Comparison of ENCODE assay signal across 1 cellular context in the genomic region with DNA sequence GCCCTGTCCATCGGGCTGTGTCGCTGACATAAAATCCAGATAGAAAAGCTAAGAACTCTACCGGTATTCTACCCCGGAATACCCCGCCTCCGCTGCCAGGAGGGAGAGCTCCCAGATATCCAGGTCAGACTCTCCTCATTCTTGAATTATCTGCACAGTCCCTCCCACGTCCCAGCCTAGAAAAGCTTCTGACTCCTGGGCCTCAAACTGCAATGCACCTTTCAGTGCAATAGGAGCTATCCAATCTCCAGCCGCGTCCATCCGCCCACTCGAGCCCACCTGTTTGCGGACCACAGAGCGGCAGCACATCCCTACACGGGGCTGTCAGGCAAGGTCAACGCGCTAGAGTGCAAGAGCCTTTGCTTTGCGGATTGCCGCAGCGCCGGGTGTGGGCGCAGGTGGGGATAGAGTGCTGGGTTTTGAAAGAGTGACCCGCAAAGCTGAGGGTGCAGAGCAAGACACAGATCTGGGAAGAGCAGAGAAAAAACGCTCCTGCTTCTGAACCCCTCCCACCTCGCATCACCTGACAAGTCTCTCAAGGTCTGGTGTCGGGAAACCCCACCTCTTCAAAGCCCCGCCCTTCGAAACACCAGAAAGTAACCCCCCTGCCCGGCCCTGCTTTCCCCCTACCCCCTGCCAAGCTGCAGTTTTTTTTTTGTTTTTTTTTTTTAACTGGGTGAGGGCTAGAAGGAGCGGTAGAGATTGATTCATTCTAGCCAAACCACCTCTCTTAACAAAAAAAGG.
TF ChIP-seq lines count a peak whose summit lies in the region.

No MANE protein-coding gene starts in this region.

TF ChIP-seq in HepG2, 621 proteins besides CTCF, POLR2A, EP300 and RAD21 (continued from another document and continues in another):
- TF ChIP-seq, protein P1, sequence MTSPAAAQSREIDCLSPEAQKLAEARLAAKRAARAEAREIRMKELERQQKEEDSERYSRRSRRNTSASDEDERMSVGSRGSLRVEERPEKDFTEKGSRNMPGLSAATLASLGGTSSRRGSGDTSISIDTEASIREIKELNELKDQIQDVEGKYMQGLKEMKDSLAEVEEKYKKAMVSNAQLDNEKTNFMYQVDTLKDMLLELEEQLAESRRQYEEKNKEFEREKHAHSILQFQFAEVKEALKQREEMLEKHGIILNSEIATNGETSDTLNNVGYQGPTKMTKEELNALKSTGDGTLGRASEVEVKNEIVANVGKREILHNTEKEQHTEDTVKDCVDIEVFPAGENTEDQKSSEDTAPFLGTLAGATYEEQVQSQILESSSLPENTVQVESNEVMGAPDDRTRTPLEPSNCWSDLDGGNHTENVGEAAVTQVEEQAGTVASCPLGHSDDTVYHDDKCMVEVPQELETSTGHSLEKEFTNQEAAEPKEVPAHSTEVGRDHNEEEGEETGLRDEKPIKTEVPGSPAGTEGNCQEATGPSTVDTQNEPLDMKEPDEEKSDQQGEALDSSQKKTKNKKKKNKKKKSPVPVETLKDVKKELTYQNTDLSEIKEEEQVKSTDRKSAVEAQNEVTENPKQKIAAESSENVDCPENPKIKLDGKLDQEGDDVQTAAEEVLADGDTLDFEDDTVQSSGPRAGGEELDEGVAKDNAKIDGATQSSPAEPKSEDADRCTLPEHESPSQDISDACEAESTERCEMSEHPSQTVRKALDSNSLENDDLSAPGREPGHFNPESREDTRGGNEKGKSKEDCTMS (CRISPR knock-in tag; conservative IDR thresholded peaks at IDR 0.05): no peak
- no peak for TF ChIP-seq AGO2 (optimal IDR thresholded peaks at IDR 0.05; ENCODE audit: low read depth, low read length)
- TF ChIP-seq, protein P2, sequence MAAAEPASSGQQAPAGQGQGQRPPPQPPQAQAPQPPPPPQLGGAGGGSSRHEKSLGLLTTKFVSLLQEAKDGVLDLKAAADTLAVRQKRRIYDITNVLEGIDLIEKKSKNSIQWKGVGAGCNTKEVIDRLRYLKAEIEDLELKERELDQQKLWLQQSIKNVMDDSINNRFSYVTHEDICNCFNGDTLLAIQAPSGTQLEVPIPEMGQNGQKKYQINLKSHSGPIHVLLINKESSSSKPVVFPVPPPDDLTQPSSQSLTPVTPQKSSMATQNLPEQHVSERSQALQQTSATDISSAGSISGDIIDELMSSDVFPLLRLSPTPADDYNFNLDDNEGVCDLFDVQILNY (CRISPR knock-in tag; conservative IDR thresholded peaks at IDR 0.05): 0 out of 2 replicates have a peak, but pooled peaks have one; percentile 21
- no peak; the same call in 1 of the 2 replicates for TF ChIP-seq ZNF766 (CRISPR knock-in tag; IDR thresholded peaks at IDR 0.05; ENCODE audit: borderline replicate concordance)
- TF ChIP-seq SUZ12 (IDR thresholded peaks at IDR 0.05; ENCODE audit: low read depth, low read length): no peak
- TF ChIP-seq NR2C2 (CRISPR knock-in tag; IDR thresholded peaks at IDR 0.05; ENCODE audit: borderline replicate concordance): peak; percentile 36; the same call in 1 of the 2 replicates
- TF ChIP-seq, protein P3, sequence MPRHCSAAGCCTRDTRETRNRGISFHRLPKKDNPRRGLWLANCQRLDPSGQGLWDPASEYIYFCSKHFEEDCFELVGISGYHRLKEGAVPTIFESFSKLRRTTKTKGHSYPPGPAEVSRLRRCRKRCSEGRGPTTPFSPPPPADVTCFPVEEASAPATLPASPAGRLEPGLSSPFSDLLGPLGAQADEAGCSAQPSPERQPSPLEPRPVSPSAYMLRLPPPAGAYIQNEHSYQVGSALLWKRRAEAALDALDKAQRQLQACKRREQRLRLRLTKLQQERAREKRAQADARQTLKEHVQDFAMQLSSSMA (CRISPR knock-in tag; IDR thresholded peaks at IDR 0.05): no peak
- TF ChIP-seq MED8 (CRISPR knock-in tag; IDR thresholded peaks at IDR 0.05; ENCODE audit: insufficient replicate concordance): no peak
- TF ChIP-seq ZNF3 (CRISPR knock-in tag; IDR thresholded peaks at IDR 0.05): no peak
- no peak for TF ChIP-seq ZNF567 (CRISPR knock-in tag; IDR thresholded peaks at IDR 0.05; ENCODE audit: borderline replicate concordance)
- TF ChIP-seq, protein P4, sequence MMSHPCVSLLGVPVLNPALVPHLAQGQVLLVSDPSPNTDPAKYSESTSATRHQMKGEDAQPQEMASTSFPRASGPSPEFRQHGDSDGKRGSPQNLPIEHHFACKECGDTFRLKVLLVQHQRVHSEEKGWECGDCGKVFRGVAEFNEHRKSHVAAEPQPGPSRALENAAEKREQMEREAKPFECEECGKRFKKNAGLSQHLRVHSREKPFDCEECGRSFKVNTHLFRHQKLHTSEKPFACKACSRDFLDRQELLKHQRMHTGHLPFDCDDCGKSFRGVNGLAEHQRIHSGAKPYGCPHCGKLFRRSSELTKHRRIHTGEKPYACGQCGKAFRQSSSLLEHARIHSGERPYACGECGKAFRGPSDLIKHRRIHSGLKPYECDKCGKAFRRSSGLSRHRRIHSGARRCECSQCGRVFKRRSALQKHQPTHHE (CRISPR knock-in tag; IDR thresholded peaks at IDR 0.05; ENCODE audit: borderline replicate concordance): no peak
- TF ChIP-seq ZNF251 (CRISPR knock-in tag; IDR thresholded peaks at IDR 0.05): no peak
- TF ChIP-seq, protein P5, sequence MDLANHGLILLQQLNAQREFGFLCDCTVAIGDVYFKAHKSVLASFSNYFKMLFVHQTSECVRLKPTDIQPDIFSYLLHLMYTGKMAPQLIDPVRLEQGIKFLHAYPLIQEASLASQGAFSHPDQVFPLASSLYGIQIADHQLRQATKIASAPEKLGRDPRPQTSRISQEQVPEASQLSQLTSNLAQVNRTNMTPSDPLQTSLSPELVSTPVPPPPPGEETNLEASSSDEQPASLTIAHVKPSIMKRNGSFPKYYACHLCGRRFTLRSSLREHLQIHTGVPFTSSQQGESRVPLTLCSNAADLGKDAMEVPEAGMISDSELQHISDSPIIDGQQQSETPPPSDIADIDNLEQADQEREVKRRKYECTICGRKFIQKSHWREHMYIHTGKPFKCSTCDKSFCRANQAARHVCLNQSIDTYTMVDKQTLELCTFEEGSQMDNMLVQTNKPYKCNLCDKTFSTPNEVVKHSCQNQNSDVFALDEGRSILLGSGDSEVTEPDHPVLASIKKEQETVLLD (CRISPR knock-in tag; IDR thresholded peaks at IDR 0.05; ENCODE audit: low read depth): no peak
- TF ChIP-seq, protein P6, sequence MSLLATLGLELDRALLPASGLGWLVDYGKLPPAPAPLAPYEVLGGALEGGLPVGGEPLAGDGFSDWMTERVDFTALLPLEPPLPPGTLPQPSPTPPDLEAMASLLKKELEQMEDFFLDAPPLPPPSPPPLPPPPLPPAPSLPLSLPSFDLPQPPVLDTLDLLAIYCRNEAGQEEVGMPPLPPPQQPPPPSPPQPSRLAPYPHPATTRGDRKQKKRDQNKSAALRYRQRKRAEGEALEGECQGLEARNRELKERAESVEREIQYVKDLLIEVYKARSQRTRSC (CRISPR knock-in tag; IDR thresholded peaks at IDR 0.05; ENCODE audit: low read depth): 0 out of 2 replicates have a peak, but pooled peaks have one; percentile 11
- peak; percentile 72; the same call in 1 of the 2 replicates for TF ChIP-seq TBX2 (CRISPR knock-in tag; IDR thresholded peaks at IDR 0.05; ENCODE audit: borderline replicate concordance)
- no peak for TF ChIP-seq ZNF20 (CRISPR knock-in tag; IDR thresholded peaks at IDR 0.05)
- no peak for TF ChIP-seq MED13 (CRISPR knock-in tag; IDR thresholded peaks at IDR 0.05)
- no peak for TF ChIP-seq ZZZ3 (CRISPR knock-in tag; IDR thresholded peaks at IDR 0.05; ENCODE audit: borderline replicate concordance)
- no peak for TF ChIP-seq NCOA5 (CRISPR knock-in tag; IDR thresholded peaks at IDR 0.05)
- no peak for TF ChIP-seq REXO4 (CRISPR knock-in tag; IDR thresholded peaks at IDR 0.05; ENCODE audit: borderline replicate concordance)
- TF ChIP-seq ZNF614 (CRISPR knock-in tag; IDR thresholded peaks at IDR 0.05; ENCODE audit: borderline replicate concordance): peak; percentile 86
- TF ChIP-seq KAT7 (CRISPR knock-in tag; IDR thresholded peaks at IDR 0.05; ENCODE audit: borderline replicate concordance): no peak; the same call in 1 of the 2 replicates
- no peak for TF ChIP-seq ZFX (CRISPR knock-in tag; IDR thresholded peaks at IDR 0.05; ENCODE audit: low read depth)
- TF ChIP-seq KAT2B (IDR thresholded peaks at IDR 0.05; ENCODE audit: borderline replicate concordance, low read depth, low read length): no peak
- TF ChIP-seq, protein P7, sequence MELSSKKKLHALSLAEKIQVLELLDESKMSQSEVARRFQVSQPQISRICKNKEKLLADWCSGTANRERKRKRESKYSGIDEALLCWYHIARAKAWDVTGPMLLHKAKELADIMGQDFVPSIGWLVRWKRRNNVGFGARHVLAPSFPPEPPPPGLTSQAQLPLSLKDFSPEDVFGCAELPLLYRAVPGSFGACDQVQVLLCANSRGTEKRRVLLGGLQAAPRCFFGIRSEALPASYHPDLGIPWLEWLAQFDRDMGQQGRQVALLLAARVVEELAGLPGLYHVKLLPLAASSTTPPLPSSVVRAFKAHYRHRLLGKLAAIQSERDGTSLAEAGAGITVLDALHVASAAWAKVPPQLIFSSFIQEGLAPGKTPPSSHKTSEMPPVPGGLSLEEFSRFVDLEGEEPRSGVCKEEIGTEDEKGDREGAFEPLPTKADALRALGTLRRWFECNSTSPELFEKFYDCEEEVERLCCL (CRISPR knock-in tag; IDR thresholded peaks at IDR 0.05; ENCODE audit: borderline replicate concordance): no peak
- TF ChIP-seq, protein P8, sequence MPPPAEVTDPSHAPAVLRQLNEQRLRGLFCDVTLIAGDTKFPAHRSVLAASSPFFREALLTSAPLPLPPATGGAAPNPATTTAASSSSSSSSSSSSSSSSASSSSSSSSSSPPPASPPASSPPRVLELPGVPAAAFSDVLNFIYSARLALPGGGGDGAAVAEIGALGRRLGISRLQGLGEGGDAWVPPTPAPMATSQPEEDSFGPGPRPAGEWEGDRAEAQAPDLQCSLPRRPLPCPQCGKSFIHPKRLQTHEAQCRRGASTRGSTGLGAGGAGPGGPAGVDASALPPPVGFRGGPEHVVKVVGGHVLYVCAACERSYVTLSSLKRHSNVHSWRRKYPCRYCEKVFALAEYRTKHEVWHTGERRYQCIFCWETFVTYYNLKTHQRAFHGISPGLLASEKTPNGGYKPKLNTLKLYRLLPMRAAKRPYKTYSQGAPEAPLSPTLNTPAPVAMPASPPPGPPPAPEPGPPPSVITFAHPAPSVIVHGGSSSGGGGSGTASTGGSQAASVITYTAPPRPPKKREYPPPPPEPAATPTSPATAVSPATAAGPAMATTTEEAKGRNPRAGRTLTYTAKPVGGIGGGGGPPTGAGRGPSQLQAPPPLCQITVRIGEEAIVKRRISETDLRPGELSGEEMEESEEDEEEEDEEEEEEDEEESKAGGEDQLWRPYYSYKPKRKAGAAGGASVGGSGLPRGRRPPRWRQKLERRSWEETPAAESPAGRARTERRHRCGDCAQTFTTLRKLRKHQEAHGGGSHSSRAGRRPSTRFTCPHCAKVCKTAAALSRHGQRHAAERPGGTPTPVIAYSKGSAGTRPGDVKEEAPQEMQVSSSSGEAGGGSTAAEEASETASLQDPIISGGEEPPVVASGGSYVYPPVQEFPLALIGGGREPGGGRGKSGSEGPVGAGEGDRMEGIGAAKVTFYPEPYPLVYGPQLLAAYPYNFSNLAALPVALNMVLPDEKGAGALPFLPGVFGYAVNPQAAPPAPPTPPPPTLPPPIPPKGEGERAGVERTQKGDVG (CRISPR knock-in tag; IDR thresholded peaks at IDR 0.05; ENCODE audit: borderline replicate concordance): no peak
- no peak for TF ChIP-seq ZFP62 (CRISPR knock-in tag; IDR thresholded peaks at IDR 0.05)
- no peak for TF ChIP-seq WIZ (CRISPR knock-in tag; IDR thresholded peaks at IDR 0.05)
- no peak for TF ChIP-seq ZNF274 (CRISPR knock-in tag; IDR thresholded peaks at IDR 0.05)
- TF ChIP-seq HNRNPUL1 (IDR thresholded peaks at IDR 0.05; ENCODE audit: low read depth, low read length): no peak
- no peak for TF ChIP-seq MXD4 (CRISPR knock-in tag; IDR thresholded peaks at IDR 0.05)
- TF ChIP-seq, protein P9, sequence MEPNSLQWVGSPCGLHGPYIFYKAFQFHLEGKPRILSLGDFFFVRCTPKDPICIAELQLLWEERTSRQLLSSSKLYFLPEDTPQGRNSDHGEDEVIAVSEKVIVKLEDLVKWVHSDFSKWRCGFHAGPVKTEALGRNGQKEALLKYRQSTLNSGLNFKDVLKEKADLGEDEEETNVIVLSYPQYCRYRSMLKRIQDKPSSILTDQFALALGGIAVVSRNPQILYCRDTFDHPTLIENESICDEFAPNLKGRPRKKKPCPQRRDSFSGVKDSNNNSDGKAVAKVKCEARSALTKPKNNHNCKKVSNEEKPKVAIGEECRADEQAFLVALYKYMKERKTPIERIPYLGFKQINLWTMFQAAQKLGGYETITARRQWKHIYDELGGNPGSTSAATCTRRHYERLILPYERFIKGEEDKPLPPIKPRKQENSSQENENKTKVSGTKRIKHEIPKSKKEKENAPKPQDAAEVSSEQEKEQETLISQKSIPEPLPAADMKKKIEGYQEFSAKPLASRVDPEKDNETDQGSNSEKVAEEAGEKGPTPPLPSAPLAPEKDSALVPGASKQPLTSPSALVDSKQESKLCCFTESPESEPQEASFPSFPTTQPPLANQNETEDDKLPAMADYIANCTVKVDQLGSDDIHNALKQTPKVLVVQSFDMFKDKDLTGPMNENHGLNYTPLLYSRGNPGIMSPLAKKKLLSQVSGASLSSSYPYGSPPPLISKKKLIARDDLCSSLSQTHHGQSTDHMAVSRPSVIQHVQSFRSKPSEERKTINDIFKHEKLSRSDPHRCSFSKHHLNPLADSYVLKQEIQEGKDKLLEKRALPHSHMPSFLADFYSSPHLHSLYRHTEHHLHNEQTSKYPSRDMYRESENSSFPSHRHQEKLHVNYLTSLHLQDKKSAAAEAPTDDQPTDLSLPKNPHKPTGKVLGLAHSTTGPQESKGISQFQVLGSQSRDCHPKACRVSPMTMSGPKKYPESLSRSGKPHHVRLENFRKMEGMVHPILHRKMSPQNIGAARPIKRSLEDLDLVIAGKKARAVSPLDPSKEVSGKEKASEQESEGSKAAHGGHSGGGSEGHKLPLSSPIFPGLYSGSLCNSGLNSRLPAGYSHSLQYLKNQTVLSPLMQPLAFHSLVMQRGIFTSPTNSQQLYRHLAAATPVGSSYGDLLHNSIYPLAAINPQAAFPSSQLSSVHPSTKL (CRISPR knock-in tag; IDR thresholded peaks at IDR 0.05): peak; percentile 32; the same call in 1 of the 2 replicates
- TF ChIP-seq TOE1 (CRISPR knock-in tag; IDR thresholded peaks at IDR 0.05): no peak
- TF ChIP-seq ZNF446 (CRISPR knock-in tag; IDR thresholded peaks at IDR 0.05): no peak
- no peak for TF ChIP-seq ARNT2 (CRISPR knock-in tag; IDR thresholded peaks at IDR 0.05; ENCODE audit: low read depth)
- peak; percentile 63; the same call in 1 of the 2 replicates for TF ChIP-seq SP140L (CRISPR knock-in tag; IDR thresholded peaks at IDR 0.05; ENCODE audit: borderline replicate concordance)
- peak; percentile 69; the same call in 1 of the 2 replicates for TF ChIP-seq HIVEP1 (CRISPR knock-in tag; IDR thresholded peaks at IDR 0.05)
- TF ChIP-seq FLYWCH1 (CRISPR knock-in tag; IDR thresholded peaks at IDR 0.05): no peak
